In genomic region chr19:58509731-58510083, GRCh38 we compare ENCODE assay signal across 1 cellular context.
TF ChIP-seq lines count a peak whose summit lies in the region.

No MANE protein-coding gene starts in this region.

TF ChIP-seq in HepG2, 621 proteins besides CTCF, POLR2A, EP300 and RAD21 (continued from another document):
- TF ChIP-seq ZBTB40 (IDR thresholded peaks at IDR 0.05) (no peak), ZBTB40 (CRISPR knock-in tag; IDR thresholded peaks at IDR 0.05) (0 out of 2 replicates have a peak, but pooled peaks have one; percentile 4), TFAP4 (IDR thresholded peaks at IDR 0.05; ENCODE audit: borderline replicate concordance, low read depth) (peak; percentile 81; the same call in 1 of the 2 replicates), HIVEP1 (CRISPR knock-in tag; IDR thresholded peaks at IDR 0.05) (0 out of 2 replicates have a peak, but pooled peaks have one; percentile 34), RFX3 (CRISPR knock-in tag; IDR thresholded peaks at IDR 0.05) (no peak), ZNF235 (CRISPR knock-in tag; IDR thresholded peaks at IDR 0.05; ENCODE audit: borderline replicate concordance) (no peak), NRL (CRISPR knock-in tag; IDR thresholded peaks at IDR 0.05; ENCODE audit: borderline replicate concordance) (no peak; the same call in 1 of the 2 replicates), IRX3 (CRISPR knock-in tag; IDR thresholded peaks at IDR 0.05; ENCODE audit: borderline replicate concordance, low read depth) (0 out of 2 replicates have a peak, but pooled peaks have one; percentile 25), ZNF576 (CRISPR knock-in tag; IDR thresholded peaks at IDR 0.05) (no peak), ZBTB25 (CRISPR knock-in tag; IDR thresholded peaks at IDR 0.05) (no peak), HDAC1 (CRISPR knock-in tag; IDR thresholded peaks at IDR 0.05) (peak; percentile 52; the same call in 1 of the 2 replicates), TBX3 (IDR thresholded peaks at IDR 0.05; ENCODE audit: borderline replicate concordance) (no peak), MEIS2 (CRISPR knock-in tag; IDR thresholded peaks at IDR 0.05) (no peak), GABPA (IDR thresholded peaks at IDR 0.05; ENCODE audit: low read depth, low read length) (no peak), GABPA (CRISPR knock-in tag; IDR thresholded peaks at IDR 0.05; ENCODE audit: low read depth) (no peak), ZHX2 (IDR thresholded peaks at IDR 0.05; ENCODE audit: low read depth) (no peak), ZHX2 (CRISPR knock-in tag; IDR thresholded peaks at IDR 0.05; ENCODE audit: borderline replicate concordance) (no peak), RAD51 (IDR thresholded peaks at IDR 0.05; ENCODE audit: borderline replicate concordance) (peak; percentile 68), ZNF33B (CRISPR knock-in tag; IDR thresholded peaks at IDR 0.05) (no peak), RARG (CRISPR knock-in tag; IDR thresholded peaks at IDR 0.05; ENCODE audit: low read depth) (no peak), POGZ (CRISPR knock-in tag; IDR thresholded peaks at IDR 0.05) (no peak)
